ENCODE assay signal across 8 cellular contexts in genomic region chr19:1837625-1838105, GRCh38. TPM values are rescaled to one million over a fixed set of nuclear protein-coding genes. Genes with fewer than 3 reads are reported as not detected.
A peak's percentile ranks its signal among the peaks of the same experiment; 100 is the strongest.
DNase-seq lines count a peak whose midpoint lies in the region; ATAC-seq and TF ChIP-seq lines count a peak whose summit lies in the region.

No MANE protein-coding gene starts in this region.

- intact Hi-C loops in activated B cell treated with CpG ODN at 0.5 μM for 24 hours (cut with micrococcal nuclease), result no loop called here
- intact Hi-C loops in colonic mucosa (cut with DNase I), result no loop called here
- intact Hi-C loops in upper lobe of right lung (cut with DNase I), result no loop called here

- TF ChIP-seq CTCF in AG04450 (IDR thresholded peaks at IDR 0.05; ENCODE audit: low read depth, low read length) (peak; percentile 86), GM23338 (conservative IDR thresholded peaks at IDR 0.05; ENCODE audit: low read depth in 2 of 2) (peak; percentile 88 to 90), activated B cell treated with CpG ODN at 0.5 μM for 24 hours (IDR thresholded peaks at IDR 0.05) (peak; percentile 85), colonic mucosa (IDR thresholded peaks at IDR 0.05) (peak; percentile 95), upper lobe of right lung (IDR thresholded peaks at IDR 0.05) (peak; percentile 87)

- H2AFZ ChIP-seq in GM23338, result no peak overlapping the region

- H3K27me3 Mint-ChIP-seq in GM23338 (ENCODE audit: insufficient read depth, low read depth, poor library complexity), result peaks cover 9% of the 10 kb centered on the region
- no peaks in the 10 kb centered on the region for H3K27me3 Mint-ChIP-seq in activated B cell treated with CpG ODN at 0.5 μM for 24 hours

- CTCF ChIA-PET in AG04450 (lab: Charles Lee), result interaction anchor here (0.5 to 6.0 kb wide), 12 partner anchors 9 to 328 kb away, joined by 3 to 68 read pairs (median 5); partner anchors contain the start of gene REXO1
- CTCF ChIA-PET in activated B cell treated with CpG ODN at 0.5 μM for 24 hours (lab: Charles Lee), result interaction anchor here (1.5 kb wide), 1 partner anchor 11 kb away, joined by 5 read pairs; no protein-coding TSS in a partner anchor

- H3K9me2 ChIP-seq in GM23338 (ENCODE audit: insufficient read depth), result no peaks in the 10 kb centered on the region

- H3K4me3 ChIP-seq in AG04450 (ENCODE audit: low read depth, low read length) (no peak overlapping the region), GM23338 (no peak overlapping the region), colonic mucosa (no peak overlapping the region), mucosa of rectum (ENCODE audit: low read length in 2 of 2) (peak overlapping the region in 1 of 2 donors; percentile 52), upper lobe of right lung (no peak overlapping the region)

- peaks cover 17% of the 10 kb centered on the region for H4K20me1 ChIP-seq in GM23338 (replicated peaks; ENCODE audit: insufficient read depth)

- H3K4me2 ChIP-seq in GM23338, result no peak overlapping the region

- H3K9ac ChIP-seq in colonic mucosa (ENCODE audit: low read depth in 2 of 2, low read length in 2 of 2) (peak overlapping the region; percentile 14 to 22), mucosa of rectum (ENCODE audit: low read depth in 1 of 2, low read length in 2 of 2) (peak overlapping the region; percentile 32 to 41)

- H3K27ac ChIP-seq in AG04450 (ENCODE audit: low read depth, low read length) (no peak overlapping the region), GM23338 (ENCODE audit: low read depth) (no peak overlapping the region), colonic mucosa (peak overlapping the region; percentile 84), mucosa of rectum (ENCODE audit: low read depth in 2 of 2, low read length in 2 of 2) (peak overlapping the region; percentile 89 to 93), upper lobe of right lung (no peak overlapping the region)

- H3K4me3 Mint-ChIP-seq in GM23338, result no peak overlapping the region
- no peak overlapping the region for H3K4me3 Mint-ChIP-seq in activated B cell treated with CpG ODN at 0.5 μM for 24 hours

- DNase-seq in AG04450 (ENCODE audit: low read depth, low spot score), result no peak
- peak; percentile 82 for DNase-seq in GM23338 (ENCODE audit: low spot score)
- peak; percentile 67 for DNase-seq in activated B cell treated with CpG ODN at 0.5 μM for 24 hours
- peak; percentile 71 for DNase-seq in colonic mucosa
- no peak for DNase-seq in upper lobe of right lung
- no peak for DNase-seq in NCI-H2171 (lab: John Stamatoyannopoulos, UW)

- peaks cover 5% of the 10 kb centered on the region for H3F3A ChIP-seq in GM23338 (replicated peaks; ENCODE audit: low read depth)

- peaks cover 86% of the 10 kb centered on the region for H3K79me2 ChIP-seq in GM23338 (replicated peaks; ENCODE audit: insufficient read depth)

- H3K27me3 ChIP-seq in AG04450 (ENCODE audit: control insufficient read depth, insufficient read depth, low read length) (no peaks in the 10 kb centered on the region), GM23338 (ENCODE audit: insufficient read depth) (no peaks in the 10 kb centered on the region), colonic mucosa (no peaks in the 10 kb centered on the region), mucosa of rectum (ENCODE audit: control insufficient read depth in 2 of 2, insufficient read depth in 2 of 2, low read length in 2 of 2) (no peaks in the 10 kb centered on the region), upper lobe of right lung (no peaks in the 10 kb centered on the region)

- H3K36me3 ChIP-seq in GM23338 (ENCODE audit: insufficient read depth) (no peaks in the 10 kb centered on the region), colonic mucosa (no peaks in the 10 kb centered on the region), mucosa of rectum (ENCODE audit: control insufficient read depth in 2 of 2, insufficient read depth in 2 of 2, low read length in 2 of 2) (peaks cover 0 to 4% of the 10 kb centered on the region in 2 donors), upper lobe of right lung (no peaks in the 10 kb centered on the region)

- H3K4me1 Mint-ChIP-seq in GM23338 (peaks cover 6% of the 10 kb centered on the region), activated B cell treated with CpG ODN at 0.5 μM for 24 hours (peaks cover 46% of the 10 kb centered on the region)

- ATAC-seq in GM23338, result peak; percentile 83
- ATAC-seq in activated B cell treated with CpG ODN at 0.5 μM for 24 hours (ENCODE audit: low read depth), result peak; percentile 86
- ATAC-seq in upper lobe of right lung, result peak; percentile 65
- ATAC-seq in HG02623 (IDR thresholded peaks at IDR 0.05; ENCODE audit: unreplicated experiment), result no peak

- no peaks in the 10 kb centered on the region; the same call in 1 of the 2 replicates for H3K4me1 ChIP-seq in GM23338 (ENCODE audit: insufficient read depth)
- peaks cover 32% of the 10 kb centered on the region for H3K4me1 ChIP-seq in colonic mucosa
- H3K4me1 ChIP-seq in mucosa of rectum (ENCODE audit: control insufficient read depth in 2 of 2, insufficient read depth in 2 of 2, low read length in 2 of 2), result peaks cover 37 to 41% of the 10 kb centered on the region in 2 donors
- peaks cover 34% of the 10 kb centered on the region for H3K4me1 ChIP-seq in upper lobe of right lung

- H3K9me3 Mint-ChIP-seq in GM23338, result no peaks in the 10 kb centered on the region
- no peaks in the 10 kb centered on the region for H3K9me3 Mint-ChIP-seq in activated B cell treated with CpG ODN at 0.5 μM for 24 hours

- H3K9me3 ChIP-seq in AG04450 (ENCODE audit: control insufficient read depth, insufficient read depth, low read length), result no peaks in the 10 kb centered on the region
- H3K9me3 ChIP-seq in colonic mucosa, result no peaks in the 10 kb centered on the region
- H3K9me3 ChIP-seq in mucosa of rectum (ENCODE audit: control insufficient read depth in 2 of 2, low read length in 2 of 2), result no peaks in the 10 kb centered on the region
- no peaks in the 10 kb centered on the region for H3K9me3 ChIP-seq in upper lobe of right lung

- H3K27ac Mint-ChIP-seq in GM23338, result no peak overlapping the region; the same call in 1 of the 2 replicates
- H3K27ac Mint-ChIP-seq in activated B cell treated with CpG ODN at 0.5 μM for 24 hours, result no peak overlapping the region

- POLR2A ChIA-PET in AG04450 (lab: Yijun Ruan, JAX), result interaction anchor here (1.5 kb wide), 1 partner anchor 11 kb away, joined by 9 read pairs; no protein-coding TSS in a partner anchor
- POLR2A ChIA-PET in activated B cell treated with CpG ODN at 0.5 μM for 24 hours (lab: Charles Lee), result interaction anchor here (0.9 to 1.0 kb wide), 2 partner anchors 11 to 20 kb away, joined by 4 to 6 read pairs; partner anchors contain the start of gene REXO1

- H3K36me3 Mint-ChIP-seq in GM23338 (ENCODE audit: low read depth), result no peaks in the 10 kb centered on the region; the same call in 2 of the 3 replicates
- H3K36me3 Mint-ChIP-seq in activated B cell treated with CpG ODN at 0.5 μM for 24 hours (ENCODE audit: low read depth), result peaks cover 17% of the 10 kb centered on the region

TF ChIP-seq in GM23338, 12 proteins besides CTCF, POLR2A, EP300 and RAD21:
- TF ChIP-seq ZNF331 (CRISPR knock-in tag; IDR thresholded peaks at IDR 0.05; ENCODE audit: low read depth) (no peak), JUNB (IDR thresholded peaks at IDR 0.05; ENCODE audit: unreplicated experiment) (no peak)

RNA-seq across cellular contexts. Expression of gene REXO1, which starts 10.6 kb away (rescaled TPM):
- 5.4 and 8.4 TPM in 2 replicates for polyA plus RNA-seq in AG04450 (2011; rRNA removed)
- polyA minus RNA-seq in AG04450 (2011; rRNA and poly(A)+ RNA removed), result 7.1 and 9.0 TPM in 2 replicates
- 28.4 and 90.1 TPM in 2 replicates for total RNA-seq in GM23338 (2014; rRNA removed; shearing (Covaris generic))
- polyA plus RNA-seq in GM23338 (2016; fragmentation: Nextera tagmentation; extraction: Ambion mirVana), result 20.2 and 23.5 TPM in 2 replicates
- 56.3 and 69.6 TPM in 2 replicates for total RNA-seq in activated B cell treated with CpG ODN at 0.5 μM for 24 hours
- 10 to 100 TPM; 42.0 to 51.7 TPM for total RNA-seq in colonic mucosa
- total RNA-seq in upper lobe of right lung, result 37.2 TPM

RNA-seq across cellular contexts. Expression of gene ATP8B3, which starts 25.6 kb away (rescaled TPM):
- polyA plus RNA-seq in AG04450 (2011; rRNA removed), result 2.7 and 2.8 TPM in 2 replicates
- 1.9 and 3.4 TPM in 2 replicates for polyA minus RNA-seq in AG04450 (2011; rRNA and poly(A)+ RNA removed)
- 2.8 and 6.0 TPM in 2 replicates for total RNA-seq in GM23338 (2014; rRNA removed; shearing (Covaris generic))
- 1.7 and 2.1 TPM in 2 replicates for polyA plus RNA-seq in GM23338 (2016; fragmentation: Nextera tagmentation; extraction: Ambion mirVana)
- 2.3 and 3.9 TPM in 2 replicates for total RNA-seq in activated B cell treated with CpG ODN at 0.5 μM for 24 hours
- total RNA-seq in colonic mucosa, result under 1 TPM; 0.15 to 0.42 TPM
- total RNA-seq in upper lobe of right lung, result 0.64 TPM

RNA-seq across cellular contexts. Expression of gene KLF16, which starts 25.7 kb away (rescaled TPM):
- polyA plus RNA-seq in AG04450 (2011; rRNA removed) (3.4 and 4.4 TPM in 2 replicates), GM23338 (2016; fragmentation: Nextera tagmentation; extraction: Ambion mirVana) (8.9 and 12.3 TPM in 2 replicates)
- 2.7 and 3.0 TPM in 2 replicates for polyA minus RNA-seq in AG04450 (2011; rRNA and poly(A)+ RNA removed)
- total RNA-seq in GM23338 (2014; rRNA removed; shearing (Covaris generic)), result 20.2 and 22.0 TPM in 2 replicates
- total RNA-seq in activated B cell treated with CpG ODN at 0.5 μM for 24 hours (21.5 and 25.2 TPM in 2 replicates), colonic mucosa (10 to 100 TPM; 31.1 to 34.8 TPM), upper lobe of right lung (28.0 TPM)

RNA-seq across cellular contexts. Expression of gene ABHD17A, which starts 47.6 kb away (rescaled TPM):
- polyA plus RNA-seq in AG04450 (2011; rRNA removed) (30.8 and 54.5 TPM in 2 replicates), GM23338 (2016; fragmentation: Nextera tagmentation; extraction: Ambion mirVana) (34.2 and 37.1 TPM in 2 replicates)
- polyA minus RNA-seq in AG04450 (2011; rRNA and poly(A)+ RNA removed), result 8.1 TPM in 2 replicates
- 68.8 and 99.9 TPM in 2 replicates for total RNA-seq in GM23338 (2014; rRNA removed; shearing (Covaris generic))
- total RNA-seq in activated B cell treated with CpG ODN at 0.5 μM for 24 hours (57.4 and 64.3 TPM in 2 replicates), colonic mucosa (10 to 100 TPM; 53.3 to 78.5 TPM), upper lobe of right lung (76.1 TPM)

Comparison
In these comparisons a context has a peak if more than half of its experiments do, and no peak if none do; other contexts are left out.
1. DNase-seq: peak in GM23338 (single experiment), activated B cell treated with CpG ODN at 0.5 μM for 24 hours (single experiment) and colonic mucosa (single experiment); none in AG04450 (single experiment), upper lobe of right lung (single experiment) and NCI-H2171 (single experiment).
2. H3K27ac ChIP-seq: peak in colonic mucosa (single experiment) and mucosa of rectum (2 of 2); none in AG04450 (single experiment), GM23338 (single experiment) and upper lobe of right lung (single experiment).
3. Peak in every context shown above with its lines, with median percentiles within 50 percentile points of each other: CTCF ChIP-seq.